26 cellular contexts compared by ENCODE assay signal in genomic region chr4:115759231-115759630, GRCh38.
"Had no signal": no experiment of that assay in that cellular context is flagged by ENCODE, and none has a peak within 500 bp of the region (broad histone marks: within the 10 kb centered on the region; RNA-seq: fewer than 3 reads in every experiment).

No MANE protein-coding gene starts in this region.

- H3K27ac ChIP-seq: heart left ventricle, left ventricle myocardium inferior, parathyroid adenoma, right atrium auricular region, right lobe of liver, testis, thyroid gland, transverse colon, uterus had no signal

- H3K79me2 ChIP-seq: parathyroid adenoma had no signal

- DNase-seq: heart left ventricle; hypothalamus; immature natural killer cell; left colon; left ventricle myocardium inferior; mammary epithelial cell; mesenchymal stem cell; naive thymus-derived CD8-positive, alpha-beta T cell; nucleus accumbens; right lobe of liver; stimulated activated CD4-positive, alpha-beta T cell treated with anti-CD3 and anti-CD28 coated beads, Interleukin-1b, Interleukin-23, amount 100 ng/mL, for 48 hours; stimulated activated CD4-positive, alpha-beta T cell treated with anti-CD3 and anti-CD28 coated beads, Interleukin-2, amount 100 ng/mL, for 48 hours; stimulated activated CD4-positive, alpha-beta T cell treated with anti-CD3 and anti-CD28 coated beads, Interleukin-4, amount 100 ng/mL, for 4 hours; stimulated activated CD8-positive, alpha-beta memory T cell treated with anti-CD3 and anti-CD28 coated beads, Interleukin-4, amount 100 ng/mL, for 48 hours; stimulated activated naive CD4-positive, alpha-beta T cell treated with Interleukin-2 at 50 U/mL for 16 hours; stimulated activated naive CD8-positive, alpha-beta T cell treated with anti-CD3 and anti-CD28 coated beads, Interleukin-15, amount 100 ng/mL, for 72 hours; testis; thyroid gland; transverse colon had no signal

- H3K27me3 ChIP-seq: heart left ventricle, right atrium auricular region, right lobe of liver, testis, thyroid gland, transverse colon, uterus had no signal

- H3K4me1 ChIP-seq: heart left ventricle, left ventricle myocardium inferior, parathyroid adenoma, right atrium auricular region, right lobe of liver, testis, thyroid gland, transverse colon, uterus had no signal

- H3K4me3 ChIP-seq: heart left ventricle, left ventricle myocardium inferior, right atrium auricular region, right lobe of liver, smooth muscle cell, testis, thyroid gland, transverse colon, uterus had no signal

- H3K36me3 ChIP-seq: heart left ventricle, left ventricle myocardium inferior, right atrium auricular region, right lobe of liver, thyroid gland, transverse colon, uterus had no signal

- H3K27ac Mint-ChIP-seq: immature natural killer cell; naive thymus-derived CD8-positive, alpha-beta T cell; nephron; stimulated activated memory B cell treated with anti-CD40 and anti-IgM and Interleukin-4, amounts not matched to agents 10 μg/mL and 1 μg/mL and 100 μg/mL, for 72 hours; stimulated activated naive CD8-positive, alpha-beta T cell treated with anti-CD3 and anti-CD28 coated beads, Interleukin-15, amount 100 ng/mL, for 72 hours had no signal

- H3K9me3 ChIP-seq: right lobe of liver, testis, thyroid gland, transverse colon, uterus had no signal

- H3K9ac ChIP-seq: parathyroid adenoma had no signal

- H3K4me1 Mint-ChIP-seq: immature natural killer cell; naive thymus-derived CD8-positive, alpha-beta T cell; nephron; neural crest cell; stimulated activated memory B cell treated with anti-CD40 and anti-IgM and Interleukin-4, amounts not matched to agents 10 μg/mL and 1 μg/mL and 100 μg/mL, for 72 hours; stimulated activated naive CD8-positive, alpha-beta T cell treated with anti-CD3 and anti-CD28 coated beads, Interleukin-15, amount 100 ng/mL, for 72 hours had no signal

- H3K9me3 Mint-ChIP-seq: nephron; stimulated activated memory B cell treated with anti-CD40 and anti-IgM and Interleukin-4, amounts not matched to agents 10 μg/mL and 1 μg/mL and 100 μg/mL, for 72 hours; stimulated activated naive CD8-positive, alpha-beta T cell treated with anti-CD3 and anti-CD28 coated beads, Interleukin-15, amount 100 ng/mL, for 72 hours had no signal

- H3K4me3 Mint-ChIP-seq: immature natural killer cell; naive thymus-derived CD8-positive, alpha-beta T cell; nephron; neural crest cell; stimulated activated memory B cell treated with anti-CD40 and anti-IgM and Interleukin-4, amounts not matched to agents 10 μg/mL and 1 μg/mL and 100 μg/mL, for 72 hours; stimulated activated naive CD8-positive, alpha-beta T cell treated with anti-CD3 and anti-CD28 coated beads, Interleukin-15, amount 100 ng/mL, for 72 hours had no signal

- H2AFZ ChIP-seq: parathyroid adenoma had no signal

- H3K27me3 Mint-ChIP-seq: naive thymus-derived CD8-positive, alpha-beta T cell; stimulated activated memory B cell treated with anti-CD40 and anti-IgM and Interleukin-4, amounts not matched to agents 10 μg/mL and 1 μg/mL and 100 μg/mL, for 72 hours; stimulated activated naive CD8-positive, alpha-beta T cell treated with anti-CD3 and anti-CD28 coated beads, Interleukin-15, amount 100 ng/mL, for 72 hours had no signal

- H3K4me2 ChIP-seq: smooth muscle cell had no signal

- H3K36me3 Mint-ChIP-seq: immature natural killer cell; naive thymus-derived CD8-positive, alpha-beta T cell; stimulated activated memory B cell treated with anti-CD40 and anti-IgM and Interleukin-4, amounts not matched to agents 10 μg/mL and 1 μg/mL and 100 μg/mL, for 72 hours had no signal

- ATAC-seq: heart left ventricle; left colon; naive thymus-derived CD8-positive, alpha-beta T cell; right lobe of liver; stimulated activated memory B cell treated with anti-CD40 and anti-IgM and Interleukin-4, amounts not matched to agents 10 μg/mL and 1 μg/mL and 100 μg/mL, for 72 hours; stimulated activated naive CD8-positive, alpha-beta T cell treated with anti-CD3 and anti-CD28 coated beads, Interleukin-15, amount 100 ng/mL, for 72 hours had no signal
